Comparison of ENCODE assay signal across 19 cellular contexts in the genomic region with DNA sequence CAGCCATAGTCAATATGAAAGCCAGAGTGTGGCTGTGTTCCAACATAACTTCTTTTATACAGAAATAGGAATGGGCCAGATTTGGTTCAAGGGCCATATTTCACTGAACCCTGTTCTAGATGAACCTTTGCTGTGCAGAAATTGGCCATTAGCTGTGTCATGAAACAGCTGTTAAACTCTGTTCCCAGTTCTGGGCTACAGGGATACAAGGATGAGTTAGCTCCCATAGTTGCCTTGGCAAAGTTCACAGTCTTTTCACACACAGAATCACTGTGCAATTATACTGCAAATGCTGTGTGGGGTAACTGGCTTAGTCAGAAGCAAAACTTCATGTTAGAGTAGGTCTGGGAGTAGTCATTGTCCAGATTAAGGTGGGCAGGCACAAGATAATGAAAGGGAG.
DNase-seq lines count a peak whose midpoint lies in the region; ATAC-seq, FAIRE-seq and TF ChIP-seq lines count a peak whose summit lies in the region.
"Had no signal": no experiment of that assay in that cellular context is flagged by ENCODE, and none has a peak within 500 bp of the region (broad histone marks: within the 10 kb centered on the region; RNA-seq: fewer than 3 reads in every experiment).

No MANE protein-coding gene starts in this region.

- TF ChIP-seq CTCF in liver (IDR thresholded peaks at IDR 0.05; ENCODE audit: low read depth, low read length, missing input control) (no peak), HepG2 (CRISPR knock-in tag; IDR thresholded peaks at IDR 0.05) (no peak), testis (IDR thresholded peaks at IDR 0.05) (no peak), natural killer cell (IDR thresholded peaks at IDR 0.05) (no peak)

- POLR2A ChIA-PET in HepG2 (lab: Yijun Ruan, JAX), result no interaction called here
- POLR2A ChIA-PET in activated CD4-positive, alpha-beta memory T cell treated with anti-CD3 and anti-CD28 coated beads, Interleukin-2, amount 10 ng/mL, durations not matched to agents 7 days and 5 days (lab: Charles Lee), result interaction anchor here (1.5 kb wide), 1 partner anchor 14 kb away, joined by 3 read pairs; no protein-coding TSS in a partner anchor

- FAIRE-seq in HepG2 (lab: Jason Lieb, UNC), result no peak
- FAIRE-seq: GM12892, HTR-8/SVneo, K562 had no signal

- no peak for ATAC-seq in HepG2
- no peak for ATAC-seq in natural killer cell
- ATAC-seq: GM23338, K562, PC-3 had no signal

- no peak overlapping the region for H3K4me2 ChIP-seq in HepG2 (ENCODE audit: low read depth, low read length)
- H3K4me2 ChIP-seq: GM23338 had no signal

- DNase-seq in HepG2 (ENCODE audit: low spot score) (no peak), astrocyte of the hippocampus (ENCODE audit: low read depth, low spot score) (peak; percentile 4), left kidney (ENCODE audit: low read depth, low spot score) (peak; percentile 21), testis (peak; percentile 18), SK-N-DZ (ENCODE audit: low spot score) (no peak), natural killer cell (no peak)
- DNase-seq in activated CD4-positive, alpha-beta memory T cell treated with anti-CD3 and anti-CD28 coated beads, Interleukin-2, amount 10 ng/mL, durations not matched to agents 7 days and 5 days, result no peak
- DNase-seq: CD4-positive, CD25-positive, alpha-beta regulatory T cell; DMS79 treated with DMSO at 0.1 percent for 48 hours; GDM1; MG63; NCI-H187 treated with DMSO at 0.1 percent for 48 hours; PC-3 had no signal

- H3K27ac ChIP-seq in liver (ENCODE audit: low read depth in 1 of 2, low read length in 2 of 2), result no peak overlapping the region
- H3K27ac ChIP-seq in HepG2 (ENCODE audit: extremely low read length, insufficient read depth, low read length), result no peak overlapping the region
- H3K27ac ChIP-seq in testis, result no peak overlapping the region
- H3K27ac ChIP-seq: SK-N-MC had no signal

- no peaks in the 10 kb centered on the region for H3K36me3 Mint-ChIP-seq in natural killer cell
- no peaks in the 10 kb centered on the region for H3K36me3 Mint-ChIP-seq in activated CD4-positive, alpha-beta memory T cell treated with anti-CD3 and anti-CD28 coated beads, Interleukin-2, amount 10 ng/mL, durations not matched to agents 7 days and 5 days (ENCODE audit: low read depth)

- intact Hi-C loops in HepG2 (cut with micrococcal nuclease; ENCODE audit: unreplicated experiment) (no loop called here), testis (cut with DNase I; ENCODE audit: low total_unique reads) (no loop called here), natural killer cell (cut with micrococcal nuclease) (no loop called here)

- no peak for TF ChIP-seq POLR2A in HepG2 (IDR thresholded peaks at IDR 0.05; ENCODE audit: insufficient read depth in 1 of 2, low read depth in 2 of 2, low read length in 2 of 2)
- no peak for TF ChIP-seq POLR2A in testis (IDR thresholded peaks at IDR 0.05)

- H3K27me3 Mint-ChIP-seq in natural killer cell (ENCODE audit: low read depth in 2 of 2), result no peaks in the 10 kb centered on the region
- no peaks in the 10 kb centered on the region for H3K27me3 Mint-ChIP-seq in activated CD4-positive, alpha-beta memory T cell treated with anti-CD3 and anti-CD28 coated beads, Interleukin-2, amount 10 ng/mL, durations not matched to agents 7 days and 5 days
- H3K27me3 Mint-ChIP-seq: CD4-positive, CD25-positive, alpha-beta regulatory T cell had no signal

- H3K9me3 ChIP-seq in liver (ENCODE audit: control insufficient read depth in 4 of 4, low read length in 3 of 4) (no peaks in the 10 kb centered on the region), HepG2 (ENCODE audit: low read length) (no peaks in the 10 kb centered on the region), testis (no peaks in the 10 kb centered on the region)
- H3K9me3 ChIP-seq: MG63 had no signal

- H3K4me3 ChIP-seq in liver (ENCODE audit: low read depth in 1 of 3, low read length in 3 of 3), result no peak overlapping the region
- no peak overlapping the region for H3K4me3 ChIP-seq in HepG2 (replicated peaks in 1 of 3; ENCODE audit: insufficient read depth in 1 of 3, low read depth in 2 of 3, low read length in 3 of 3)
- no peak overlapping the region for H3K4me3 ChIP-seq in testis
- H3K4me3 ChIP-seq: GM23338, K562, MG63, SK-N-MC had no signal

- in situ Hi-C loops in HepG2 (cut with HindIII; ENCODE audit: extremely low pct_ligation_motif_present, low pct_unique_long_range_greater_than_20kb), result no loop called here

- no peaks in the 10 kb centered on the region for H3K4me1 Mint-ChIP-seq in natural killer cell
- peaks cover 3% of the 10 kb centered on the region for H3K4me1 Mint-ChIP-seq in activated CD4-positive, alpha-beta memory T cell treated with anti-CD3 and anti-CD28 coated beads, Interleukin-2, amount 10 ng/mL, durations not matched to agents 7 days and 5 days
- H3K4me1 Mint-ChIP-seq: CD4-positive, CD25-positive, alpha-beta regulatory T cell; GM23338 had no signal

- BruUV-seq in HepG2 (replicated peaks; lab: Mats Ljungman, UMichigan), result no TSS peak

- H3K79me2 ChIP-seq in HepG2 (ENCODE audit: insufficient read depth, low read length), result no peaks in the 10 kb centered on the region

- H4K20me1 ChIP-seq in HepG2 (ENCODE audit: insufficient read depth, low read length), result no peaks in the 10 kb centered on the region

- H3K27me3 ChIP-seq in liver (ENCODE audit: control insufficient read depth in 4 of 4, insufficient read depth in 4 of 4, low read length in 3 of 4) (no peaks in the 10 kb centered on the region), HepG2 (ENCODE audit: control insufficient read depth in 1 of 2, insufficient read depth in 2 of 2, low read length in 2 of 2) (no peaks in the 10 kb centered on the region), testis (no peaks in the 10 kb centered on the region)
- H3K27me3 ChIP-seq: MG63 had no signal

- H3K9me3 Mint-ChIP-seq in natural killer cell, result peaks cover 0 to 6% of the 10 kb centered on the region in 2 donors
- peaks cover 2% of the 10 kb centered on the region for H3K9me3 Mint-ChIP-seq in activated CD4-positive, alpha-beta memory T cell treated with anti-CD3 and anti-CD28 coated beads, Interleukin-2, amount 10 ng/mL, durations not matched to agents 7 days and 5 days
- H3K9me3 Mint-ChIP-seq: GM23338 had no signal

- H3K9ac ChIP-seq in liver (ENCODE audit: low read depth in 1 of 2, low read length in 2 of 2) (no peak overlapping the region), HepG2 (ENCODE audit: insufficient read depth, low read depth, low read length) (no peak overlapping the region)

- no peak overlapping the region for H2AFZ ChIP-seq in HepG2 (ENCODE audit: low read length)
- H2AFZ ChIP-seq: GM23338 had no signal

- H3K27ac Mint-ChIP-seq in natural killer cell, result no peak overlapping the region
- H3K27ac Mint-ChIP-seq in activated CD4-positive, alpha-beta memory T cell treated with anti-CD3 and anti-CD28 coated beads, Interleukin-2, amount 10 ng/mL, durations not matched to agents 7 days and 5 days, result no peak overlapping the region
- H3K27ac Mint-ChIP-seq: CD4-positive, CD25-positive, alpha-beta regulatory T cell; GM23338 had no signal

- H3K36me3 ChIP-seq in liver (ENCODE audit: control insufficient read depth in 4 of 4, insufficient read depth in 3 of 4, low read depth in 1 of 4, low read length in 3 of 4) (no peaks in the 10 kb centered on the region), HepG2 (replicated peaks in 1 of 2; ENCODE audit: control insufficient read depth in 1 of 2, insufficient read depth in 2 of 2, low read length in 2 of 2) (no peaks in the 10 kb centered on the region), testis (ENCODE audit: low read depth, missing control alignments) (no peaks in the 10 kb centered on the region)
- H3K36me3 ChIP-seq: MG63 had no signal

- TF ChIP-seq EP300 in HepG2 (IDR thresholded peaks at IDR 0.05; ENCODE audit: low read depth in 2 of 2, low read length in 2 of 2), result no peak
- TF ChIP-seq EP300 in HepG2 (CRISPR knock-in tag; IDR thresholded peaks at IDR 0.05; ENCODE audit: borderline replicate concordance), result no peak

- TF ChIP-seq RAD21 in liver (IDR thresholded peaks at IDR 0.05) (no peak), HepG2 (CRISPR knock-in tag; IDR thresholded peaks at IDR 0.05) (no peak)

- no peak overlapping the region for H3K4me3 Mint-ChIP-seq in natural killer cell
- no peak overlapping the region for H3K4me3 Mint-ChIP-seq in activated CD4-positive, alpha-beta memory T cell treated with anti-CD3 and anti-CD28 coated beads, Interleukin-2, amount 10 ng/mL, durations not matched to agents 7 days and 5 days
- H3K4me3 Mint-ChIP-seq: CD4-positive, CD25-positive, alpha-beta regulatory T cell; GM23338 had no signal

- H3K4me1 ChIP-seq in liver (ENCODE audit: control insufficient read depth in 4 of 4, insufficient read depth in 4 of 4, low read length in 3 of 4) (no peaks in the 10 kb centered on the region), HepG2 (ENCODE audit: insufficient read depth, low read length) (no peaks in the 10 kb centered on the region), testis (no peaks in the 10 kb centered on the region)

- CTCF ChIA-PET in HepG2 (lab: Yijun Ruan, JAX; ENCODE audit: low intra/inter-chr PET ratio, low total read pairs), result no interaction called here
- CTCF ChIA-PET in activated CD4-positive, alpha-beta memory T cell treated with anti-CD3 and anti-CD28 coated beads, Interleukin-2, amount 10 ng/mL, durations not matched to agents 7 days and 5 days (lab: Charles Lee), result no interaction called here

TF ChIP-seq in liver, 16 proteins besides CTCF, POLR2A, EP300 and RAD21:
- peak in 1 of 2 donors; percentile 10 for TF ChIP-seq RXRA (IDR thresholded peaks at IDR 0.05)
- TF ChIP-seq NR2F2 (IDR thresholded peaks at IDR 0.05), result peak; percentile 15
- TF ChIP-seq JUND (IDR thresholded peaks at IDR 0.05), result no peak

TF ChIP-seq in HepG2, 621 proteins besides CTCF, POLR2A, EP300 and RAD21:
- no peak for TF ChIP-seq NPAS2 (CRISPR knock-in tag; IDR thresholded peaks at IDR 0.05; ENCODE audit: borderline replicate concordance)
- no peak for TF ChIP-seq ZNF124 (CRISPR knock-in tag; IDR thresholded peaks at IDR 0.05)

Comparison
In these comparisons a context has a peak if more than half of its experiments do, and no peak if none do; other contexts are left out.
1. DNase-seq: peak in astrocyte of the hippocampus (single experiment), left kidney (single experiment) and testis (single experiment); none in HepG2 (single experiment), SK-N-DZ (single experiment), natural killer cell (single experiment) and activated CD4-positive, alpha-beta memory T cell treated with anti-CD3 and anti-CD28 coated beads, Interleukin-2, amount 10 ng/mL, durations not matched to agents 7 days and 5 days (single experiment).